Comparison of ENCODE assay signal across 33 cellular contexts in genomic region chr16:52353249-52353648, GRCh38.
"Had no signal": no experiment of that assay in that cellular context is flagged by ENCODE, and none has a peak within 500 bp of the region (broad histone marks: within the 10 kb centered on the region; RNA-seq: fewer than 3 reads in every experiment).

No MANE protein-coding gene starts in this region.

- H3K4me3 ChIP-seq: adrenal gland, ascending aorta, body of pancreas, breast epithelium, cardiac muscle cell had no signal

- FAIRE-seq: astrocyte, bronchial epithelial cell had no signal

- DNase-seq: activated effector memory CD4-positive, alpha-beta T cell treated with anti-CD3 and anti-CD28 coated beads, Interleukin-2, amount 50 U/mL, for 16 hours; activated effector memory CD4-positive, alpha-beta T cell treated with Interleukin-2 at 50 U/mL for 16 hours; activated gamma-delta T cell; activated gamma-delta T cell treated with Interleukin-2 at 50 U/mL for 16 hours; activated naive CD4-positive, alpha-beta T cell; activated naive CD4-positive, alpha-beta T cell treated with anti-CD3 and anti-CD28 coated beads for 36 hours; activated naive CD4-positive, alpha-beta T cell treated with anti-CD3 and anti-CD28 coated beads, Interleukin-2, amount 10 ng/mL, durations not matched to agents 7 days and 5 days; activated naive CD4-positive, alpha-beta T cell treated with anti-CD3 and anti-CD28 coated beads, Interleukin-2, amount 50 U/mL, for 16 hours; activated naive CD4-positive, alpha-beta T cell treated with Interleukin-2 at 50 U/mL for 16 hours; activated naive CD8-positive, alpha-beta T cell treated with anti-CD3 and anti-CD28 coated beads for 36 hours; activated naive CD8-positive, alpha-beta T cell treated with anti-CD3 and anti-CD28 coated beads, Interleukin-2, amount 10 ng/mL, durations not matched to agents 7 days and 5 days; activated naive CD8-positive, alpha-beta T cell treated with anti-CD3 and anti-CD28 coated beads, Interleukin-2, amount 50 U/mL, for 24 hours; activated T-cell treated with anti-CD3 and anti-CD28 coated beads, Interleukin-2, amount 50 U/mL, for 24 hours; activated T-cell treated with anti-CD3 and anti-CD28 coated beads, Interleukin-2, amount 50 U/mL, for 4 hours; activated T-cell treated with anti-CD3 and anti-CD28 coated beads, Interleukin-2, amount 50 U/mL, for 48 hours; activated T-cell treated with anti-CD3 and anti-CD28 coated beads, Interleukin-2, amount 50 U/mL, for 72 hours; adrenal gland; amniotic stem cell; amygdala; anterior cingulate cortex; aorta; body of pancreas; brain microvascular endothelial cell; caudate nucleus; central memory CD4-positive, alpha-beta T cell; cerebellar nuclear complex had no signal

- ATAC-seq: activated naive CD4-positive, alpha-beta T cell treated with anti-CD3 and anti-CD28 coated beads, Interleukin-2, amount 50 U/mL, for 72 hours; activated naive CD8-positive, alpha-beta T cell treated with anti-CD3 and anti-CD28 coated beads, Interleukin-2, amount 50 U/mL, for 24 hours; activated T-cell treated with anti-CD3 and anti-CD28 coated beads, Interleukin-2, amount 50 U/mL, for 4 hours; activated T-cell treated with anti-CD3 and anti-CD28 coated beads, Interleukin-2, amount 50 U/mL, for 72 hours; activated T-helper 17 cell treated with anti-CD3 and anti-CD28 coated beads, Interleukin-2, amount 50 U/mL, for 72 hours; body of pancreas had no signal

- H3K4me1 ChIP-seq: adrenal gland, ascending aorta, body of pancreas, breast epithelium had no signal

- H3K27me3 ChIP-seq: adrenal gland, ascending aorta, body of pancreas, brain microvascular endothelial cell, breast epithelium, cardiac muscle cell had no signal

- H3K36me3 ChIP-seq: adrenal gland, ascending aorta, brain microvascular endothelial cell, breast epithelium, cardiac muscle cell had no signal

- H3K27ac ChIP-seq: adrenal gland, ascending aorta, body of pancreas, brain microvascular endothelial cell, breast epithelium, cardiac muscle cell had no signal

- H3K9me3 ChIP-seq: adrenal gland, ascending aorta, body of pancreas had no signal
